10 cellular contexts compared by ENCODE assay signal in genomic region chr19:18920400-18920799, GRCh38. TPM values are rescaled to one million over a fixed set of nuclear protein-coding genes. Genes with fewer than 3 reads are reported as not detected.
DNase-seq lines count a peak whose midpoint lies in the region; ATAC-seq and TF ChIP-seq lines count a peak whose summit lies in the region.
"Had no signal": no experiment of that assay in that cellular context is flagged by ENCODE, and none has a peak within 500 bp of the region (broad histone marks: within the 10 kb centered on the region; RNA-seq: fewer than 3 reads in every experiment).

No MANE protein-coding gene starts in this region.

- H3K9ac ChIP-seq in SK-N-MC (ENCODE audit: insufficient read length) = peak overlapping the region; percentile 81

- 56 to 58% (median 58%) methylated on average over 9 of the region's 9 CpGs for WGBS in psoas muscle, 3 donors

- intact Hi-C loops in psoas muscle (cut with DNase I) = no loop called here

- H3K27ac ChIP-seq in SK-N-MC = no peak overlapping the region
- peak overlapping the region; percentile 94 for H3K27ac ChIP-seq in psoas muscle

- TF ChIP-seq CTCF in GM12864 (IDR thresholded peaks at IDR 0.05; ENCODE audit: low read depth, low read length, missing control alignments) (no peak), fibroblast of mammary gland (conservative IDR thresholded peaks at IDR 0.05; ENCODE audit: control insufficient read depth, insufficient read depth, low read depth, low read length) (no peak), psoas muscle (IDR thresholded peaks at IDR 0.05) (no peak)

- DNase-seq in GM12864 (ENCODE audit: low read depth) (no peak), SK-N-MC (ENCODE audit: low read depth, low spot score) (no peak), fibroblast of mammary gland (ENCODE audit: low read depth) (no peak), psoas muscle (no peak), amygdala (lab: John Stamatoyannopoulos, UW) (no peak)
- no peak for DNase-seq in stimulated activated naive CD4-positive, alpha-beta T cell treated with Interleukin-2 at 50 U/mL for 16 hours (lab: John Stamatoyannopoulos, UW)
- DNase-seq: effector CD4-positive, alpha-beta T cell; NCI-H774 had no signal

- H3K4me3 ChIP-seq in GM12864 (ENCODE audit: low read depth, low read length) = peak overlapping the region; percentile 97
- peak overlapping the region; percentile 97 for H3K4me3 ChIP-seq in SK-N-MC
- H3K4me3 ChIP-seq in fibroblast of mammary gland (ENCODE audit: control insufficient read depth, low read depth, low read length) = peak overlapping the region; percentile 100
- peak overlapping the region; percentile 81 for H3K4me3 ChIP-seq in psoas muscle

- H3K27me3 ChIP-seq in psoas muscle (ENCODE audit: insufficient read depth in 3 of 3, low read length in 2 of 3) = no peaks in the 10 kb centered on the region

- no peaks in the 10 kb centered on the region for H3K9me3 ChIP-seq in SK-N-MC (ENCODE audit: low read depth, low read length)
- no peaks in the 10 kb centered on the region for H3K9me3 ChIP-seq in psoas muscle

- ATAC-seq in psoas muscle (no peak), HG02981 (IDR thresholded peaks at IDR 0.05; ENCODE audit: unreplicated experiment) (no peak), HG03196 (IDR thresholded peaks at IDR 0.05; ENCODE audit: unreplicated experiment) (no peak)

- H3K4me1 ChIP-seq in psoas muscle = peaks cover 20% of the 10 kb centered on the region

- H3K36me3 ChIP-seq in SK-N-MC (ENCODE audit: insufficient read depth, low read length) = peaks cover 23% of the 10 kb centered on the region; the same call in 1 of the 2 replicates
- peaks cover 5 to 50% of the 10 kb centered on the region in 2 donors for H3K36me3 ChIP-seq in psoas muscle (ENCODE audit: insufficient read depth in 1 of 2, low read depth in 1 of 2)

RNA-seq across cellular contexts. Expression of gene DDX49, which starts 0.9 kb away (rescaled TPM):
- total RNA-seq in psoas muscle = 10 to 100 TPM; 27.2 to 35.3 (median 30.3) TPM
- polyA plus RNA-seq in psoas muscle = 10 to 100 TPM; 47.2 to 73.1 (median 47.7) TPM

RNA-seq across cellular contexts. Expression of gene COPE, which starts 1.2 kb away (rescaled TPM):
- total RNA-seq in psoas muscle = 100 to 1,000 TPM in 3 of 4 donors, 10 to 100 TPM in 1; 91.5 to 110 (median 105) TPM
- 100 to 1,000 TPM; 117 to 173 (median 130) TPM for polyA plus RNA-seq in psoas muscle

RNA-seq across cellular contexts. Expression of gene HOMER3, which starts 20.6 kb away (rescaled TPM):
- total RNA-seq in psoas muscle = 10 to 100 TPM; 61.4 to 77.9 (median 67.7) TPM
- polyA plus RNA-seq in psoas muscle = 10 to 100 TPM; 72.9 to 86.2 (median 83.1) TPM

RNA-seq across cellular contexts. Expression of gene CERS1, which starts 24.4 kb away (rescaled TPM):
- 1 to 10 TPM; 4.3 to 6.4 (median 5.3) TPM for total RNA-seq in psoas muscle
- 1 to 10 TPM; 2.1 to 4.6 (median 4.0) TPM for polyA plus RNA-seq in psoas muscle
